In genomic region chr10:122490786-122491680, GRCh38 we compare ENCODE assay signal across 11 cellular contexts. TPM values are rescaled to one million over a fixed set of nuclear protein-coding genes. Genes with fewer than 3 reads are reported as not detected.
DNase-seq lines count a peak whose midpoint lies in the region; ATAC-seq and TF ChIP-seq lines count a peak whose summit lies in the region.
"Had no signal": no experiment of that assay in that cellular context is flagged by ENCODE, and none has a peak within 500 bp of the region (broad histone marks: within the 10 kb centered on the region; RNA-seq: fewer than 3 reads in every experiment).

No MANE protein-coding gene starts in this region.

- no peaks in the 10 kb centered on the region for H3K27me3 ChIP-seq in CD4-positive, CD25-positive, alpha-beta regulatory T cell (ENCODE audit: control insufficient read depth, insufficient read depth, low read length)
- H3K27me3 ChIP-seq in prostate gland (replicated peaks; ENCODE audit: insufficient read depth) (no peaks in the 10 kb centered on the region), MG63 (no peaks in the 10 kb centered on the region)

- intact Hi-C loops in prostate gland (cut with DNase I), result loop anchor here (5.0 to 10.0 kb wide), 2 partner anchors 119 to 326 kb away; partner anchors contain the start of gene PLEKHA1

- H3K27me3 Mint-ChIP-seq in CD4-positive, CD25-positive, alpha-beta regulatory T cell, result peaks cover 9% of the 10 kb centered on the region

- H3K36me3 ChIP-seq in CD4-positive, CD25-positive, alpha-beta regulatory T cell (ENCODE audit: control insufficient read depth, insufficient read depth, low read length), result no peaks in the 10 kb centered on the region
- H3K36me3 ChIP-seq in prostate gland (no peaks in the 10 kb centered on the region), MG63 (no peaks in the 10 kb centered on the region)

- no peaks in the 10 kb centered on the region for H3K36me3 Mint-ChIP-seq in CD4-positive, CD25-positive, alpha-beta regulatory T cell

- no peaks in the 10 kb centered on the region for H3K9me3 ChIP-seq in CD4-positive, CD25-positive, alpha-beta regulatory T cell (ENCODE audit: control insufficient read depth in 2 of 2, low read length in 2 of 2)
- no peaks in the 10 kb centered on the region for H3K9me3 ChIP-seq in prostate gland
- no peaks in the 10 kb centered on the region for H3K9me3 ChIP-seq in MG63

- no peaks in the 10 kb centered on the region for H3K9me3 Mint-ChIP-seq in CD4-positive, CD25-positive, alpha-beta regulatory T cell
- H3K9me3 Mint-ChIP-seq: naive B cell had no signal

- H3K4me1 Mint-ChIP-seq in CD4-positive, CD25-positive, alpha-beta regulatory T cell, result peaks cover 0 to 19% (median 11%) of the 10 kb centered on the region in 4 donors
- H3K4me1 Mint-ChIP-seq: naive B cell had no signal

- no peak for TF ChIP-seq CTCF in prostate gland (IDR thresholded peaks at IDR 0.05)

- no peak for TF ChIP-seq POLR2A in prostate gland (IDR thresholded peaks at IDR 0.05)

- peak; percentile 55 to 69 for ATAC-seq in CD4-positive, CD25-positive, alpha-beta regulatory T cell (ENCODE audit: low read depth in 2 of 2)
- ATAC-seq in GM18511 (IDR thresholded peaks at IDR 0.05; ENCODE audit: unreplicated experiment), result no peak
- ATAC-seq in HG02588 (IDR thresholded peaks at IDR 0.05; ENCODE audit: unreplicated experiment), result no peak

- H3K4me1 ChIP-seq in CD4-positive, CD25-positive, alpha-beta regulatory T cell (ENCODE audit: control insufficient read depth, insufficient read depth, low read length, poor library complexity, severe bottlenecking), result peaks cover 19% of the 10 kb centered on the region
- H3K4me1 ChIP-seq in prostate gland (replicated peaks), result no peaks in the 10 kb centered on the region

- H3K27ac Mint-ChIP-seq in CD4-positive, CD25-positive, alpha-beta regulatory T cell, result no peak overlapping the region

- 53% methylated on average over 26 of the region's 26 CpGs for WGBS in prostate gland

- H3K4me3 Mint-ChIP-seq in CD4-positive, CD25-positive, alpha-beta regulatory T cell, result peak overlapping the region in 1 of 4 donors; percentile 29
- H3K4me3 Mint-ChIP-seq: naive B cell had no signal

- DNase-seq in CD4-positive, CD25-positive, alpha-beta regulatory T cell, result peak in 1 of 3 donors; percentile 27
- DNase-seq in T-helper 22 cell (ENCODE audit: low read depth), result peak; percentile 12
- peak; percentile 35 for DNase-seq in central memory CD4-positive, alpha-beta T cell
- peak; percentile 66 for DNase-seq in prostate gland (ENCODE audit: low spot score)
- no peak for DNase-seq in cerebellum (ENCODE audit: low spot score)
- no peak for DNase-seq in MG63
- DNase-seq: foreskin melanocyte, naive B cell, NCI-H526 treated with DMSO at 0.1 percent for 48 hours had no signal

- no peak overlapping the region for H3K4me3 ChIP-seq in CD4-positive, CD25-positive, alpha-beta regulatory T cell (ENCODE audit: low read depth, low read length)
- H3K4me3 ChIP-seq in prostate gland (no peak overlapping the region), MG63 (no peak overlapping the region)

- H3K27ac ChIP-seq in CD4-positive, CD25-positive, alpha-beta regulatory T cell (ENCODE audit: insufficient read depth, low read length, poor library complexity, severe bottlenecking), result no peak overlapping the region
- peak overlapping the region in 1 of 2 donors; percentile 43 for H3K27ac ChIP-seq in prostate gland

RNA-seq across cellular contexts. Expression of gene HTRA1, which starts 29.7 kb away (rescaled TPM):
- total RNA-seq in CD4-positive, CD25-positive, alpha-beta regulatory T cell, result not detected
- not detected for polyA plus RNA-seq in CD4-positive, CD25-positive, alpha-beta regulatory T cell
- total RNA-seq in prostate gland (10 to 100 TPM; 41.4 to 61.8 TPM), cerebellum (18.8 TPM)
- 26.0 and 40.8 TPM in 2 replicates for total RNA-seq in MG63 (2014; rRNA removed; shearing (Covaris generic); ENCODE audit: low replicate concordance)

RNA-seq across cellular contexts. Expression of gene ARMS2, which starts 36.6 kb away (rescaled TPM):
- total RNA-seq in CD4-positive, CD25-positive, alpha-beta regulatory T cell, result not detected
- polyA plus RNA-seq in CD4-positive, CD25-positive, alpha-beta regulatory T cell, result not detected
- 1 to 10 TPM in 1 of 2 donors, not detected in 1; 1.1 TPM for total RNA-seq in prostate gland
- not detected for total RNA-seq in cerebellum
- total RNA-seq in MG63 (2014; rRNA removed; shearing (Covaris generic); ENCODE audit: low replicate concordance), result not detected in 2 replicates

Comparison
In these comparisons a context has a peak if more than half of its experiments do, and no peak if none do; other contexts are left out.
1. ATAC-seq: peak in CD4-positive, CD25-positive, alpha-beta regulatory T cell (2 of 2); none in GM18511 (single experiment) and HG02588 (single experiment).
2. DNase-seq: peak in T-helper 22 cell (single experiment), central memory CD4-positive, alpha-beta T cell (single experiment) and prostate gland (single experiment); none in cerebellum (single experiment) and MG63 (single experiment).
3. RNA of gene HTRA1, which starts 29.7 kb away (total RNA-seq): 41.4 to 61.8 TPM in prostate gland, 26.0 to 40.8 TPM in MG63 and 18.8 TPM in cerebellum (single experiment); not detected in CD4-positive, CD25-positive, alpha-beta regulatory T cell (single experiment); every median in the first group is over 10 times any median in the second.